In the genomic region with DNA sequence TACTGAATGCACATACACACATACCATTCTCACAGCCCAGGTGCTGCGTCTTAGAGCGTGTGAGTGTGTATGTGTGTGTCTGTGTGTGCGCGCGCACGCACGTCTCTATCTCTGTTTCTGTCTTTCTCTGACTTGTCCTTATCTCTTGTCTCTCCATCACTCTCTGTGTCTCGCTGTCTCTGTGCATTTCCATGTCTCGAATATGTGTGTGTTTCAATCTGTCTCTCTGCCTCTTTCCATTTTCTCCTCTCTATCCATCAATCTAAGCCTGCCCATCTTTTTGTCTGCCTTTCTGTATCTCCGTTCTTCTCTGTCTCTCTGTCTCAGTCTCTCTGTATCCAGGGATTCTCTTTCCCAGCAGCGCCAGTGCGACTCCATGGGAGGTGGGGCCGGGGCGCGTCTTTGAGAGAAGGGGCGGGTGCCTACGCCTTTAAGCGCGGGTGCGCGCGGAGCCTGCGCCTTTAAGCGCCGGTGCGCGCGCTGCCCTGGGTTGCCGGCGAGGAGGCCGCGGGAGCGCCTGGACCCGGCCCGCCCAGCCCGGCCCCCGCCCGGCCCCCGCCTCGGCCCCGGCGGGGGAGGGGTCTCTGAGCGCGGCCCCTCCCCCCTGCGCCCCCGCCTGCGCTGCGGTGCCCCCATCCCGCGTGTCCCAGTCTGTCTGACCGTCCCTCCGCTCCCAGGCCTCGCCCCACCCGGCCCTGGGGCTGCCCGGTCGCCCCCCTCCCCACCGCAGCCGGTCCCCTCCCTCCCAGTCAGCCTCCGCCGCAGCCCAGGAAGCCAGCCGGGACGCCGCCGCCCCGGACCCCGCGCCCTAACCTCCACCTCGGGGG, we compare ENCODE assay signal across 1 cellular context.
TF ChIP-seq lines count a peak whose summit lies in the region.

LRFN3 (plus strand) TSS at position 464 of the 827 bp plus-strand sequence. CDS start 3,052 bp downstream, outside the sequence.

TF ChIP-seq in HepG2, 621 proteins besides CTCF, POLR2A, EP300 and RAD21 (continued from another document and continues in another):
- TF ChIP-seq MNT (IDR thresholded peaks at IDR 0.05), result no peak
- TF ChIP-seq ZNF136 (CRISPR knock-in tag; IDR thresholded peaks at IDR 0.05; ENCODE audit: low read depth), result no peak
- TF ChIP-seq ZKSCAN1 (IDR thresholded peaks at IDR 0.05; ENCODE audit: low read length), result no peak
- no peak for TF ChIP-seq KLF9 (CRISPR knock-in tag; IDR thresholded peaks at IDR 0.05; ENCODE audit: low read depth)
- no peak for TF ChIP-seq DR1 (CRISPR knock-in tag; IDR thresholded peaks at IDR 0.05)
- no peak for TF ChIP-seq HDAC6 (IDR thresholded peaks at IDR 0.05; ENCODE audit: low read depth, low read length)
- no peak for TF ChIP-seq ZSCAN29 (CRISPR knock-in tag; conservative IDR thresholded peaks at IDR 0.05)
- no peak for TF ChIP-seq ZNF879 (CRISPR knock-in tag; IDR thresholded peaks at IDR 0.05)
- no peak for TF ChIP-seq ZNF354B (CRISPR knock-in tag; IDR thresholded peaks at IDR 0.05)
- TF ChIP-seq ZMYM2 (CRISPR knock-in tag; IDR thresholded peaks at IDR 0.05), result peak; percentile 46; the same call in 1 of the 2 replicates
- TF ChIP-seq ZMYM3 (CRISPR knock-in tag; IDR thresholded peaks at IDR 0.05), result peak; percentile 52; the same call in 1 of the 2 replicates
- TF ChIP-seq, protein P1, sequence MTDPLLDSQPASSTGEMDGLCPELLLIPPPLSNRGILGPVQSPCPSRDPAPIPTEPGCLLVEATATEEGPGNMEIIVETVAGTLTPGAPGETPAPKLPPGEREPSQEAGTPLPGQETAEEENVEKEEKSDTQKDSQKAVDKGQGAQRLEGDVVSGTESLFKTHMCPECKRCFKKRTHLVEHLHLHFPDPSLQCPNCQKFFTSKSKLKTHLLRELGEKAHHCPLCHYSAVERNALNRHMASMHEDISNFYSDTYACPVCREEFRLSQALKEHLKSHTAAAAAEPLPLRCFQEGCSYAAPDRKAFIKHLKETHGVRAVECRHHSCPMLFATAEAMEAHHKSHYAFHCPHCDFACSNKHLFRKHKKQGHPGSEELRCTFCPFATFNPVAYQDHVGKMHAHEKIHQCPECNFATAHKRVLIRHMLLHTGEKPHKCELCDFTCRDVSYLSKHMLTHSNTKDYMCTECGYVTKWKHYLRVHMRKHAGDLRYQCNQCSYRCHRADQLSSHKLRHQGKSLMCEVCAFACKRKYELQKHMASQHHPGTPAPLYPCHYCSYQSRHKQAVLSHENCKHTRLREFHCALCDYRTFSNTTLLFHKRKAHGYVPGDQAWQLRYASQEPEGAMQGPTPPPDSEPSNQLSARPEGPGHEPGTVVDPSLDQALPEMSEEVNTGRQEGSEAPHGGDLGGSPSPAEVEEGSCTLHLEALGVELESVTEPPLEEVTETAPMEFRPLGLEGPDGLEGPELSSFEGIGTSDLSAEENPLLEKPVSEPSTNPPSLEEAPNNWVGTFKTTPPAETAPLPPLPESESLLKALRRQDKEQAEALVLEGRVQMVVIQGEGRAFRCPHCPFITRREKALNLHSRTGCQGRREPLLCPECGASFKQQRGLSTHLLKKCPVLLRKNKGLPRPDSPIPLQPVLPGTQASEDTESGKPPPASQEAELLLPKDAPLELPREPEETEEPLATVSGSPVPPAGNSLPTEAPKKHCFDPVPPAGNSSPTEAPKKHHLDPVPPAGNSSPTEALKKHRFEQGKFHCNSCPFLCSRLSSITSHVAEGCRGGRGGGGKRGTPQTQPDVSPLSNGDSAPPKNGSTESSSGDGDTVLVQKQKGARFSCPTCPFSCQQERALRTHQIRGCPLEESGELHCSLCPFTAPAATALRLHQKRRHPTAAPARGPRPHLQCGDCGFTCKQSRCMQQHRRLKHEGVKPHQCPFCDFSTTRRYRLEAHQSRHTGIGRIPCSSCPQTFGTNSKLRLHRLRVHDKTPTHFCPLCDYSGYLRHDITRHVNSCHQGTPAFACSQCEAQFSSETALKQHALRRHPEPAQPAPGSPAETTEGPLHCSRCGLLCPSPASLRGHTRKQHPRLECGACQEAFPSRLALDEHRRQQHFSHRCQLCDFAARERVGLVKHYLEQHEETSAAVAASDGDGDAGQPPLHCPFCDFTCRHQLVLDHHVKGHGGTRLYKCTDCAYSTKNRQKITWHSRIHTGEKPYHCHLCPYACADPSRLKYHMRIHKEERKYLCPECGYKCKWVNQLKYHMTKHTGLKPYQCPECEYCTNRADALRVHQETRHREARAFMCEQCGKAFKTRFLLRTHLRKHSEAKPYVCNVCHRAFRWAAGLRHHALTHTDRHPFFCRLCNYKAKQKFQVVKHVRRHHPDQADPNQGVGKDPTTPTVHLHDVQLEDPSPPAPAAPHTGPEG (CRISPR knock-in tag; IDR thresholded peaks at IDR 0.05), result no peak
- no peak for TF ChIP-seq BATF2 (CRISPR knock-in tag; IDR thresholded peaks at IDR 0.05)
- TF ChIP-seq, protein P2, sequence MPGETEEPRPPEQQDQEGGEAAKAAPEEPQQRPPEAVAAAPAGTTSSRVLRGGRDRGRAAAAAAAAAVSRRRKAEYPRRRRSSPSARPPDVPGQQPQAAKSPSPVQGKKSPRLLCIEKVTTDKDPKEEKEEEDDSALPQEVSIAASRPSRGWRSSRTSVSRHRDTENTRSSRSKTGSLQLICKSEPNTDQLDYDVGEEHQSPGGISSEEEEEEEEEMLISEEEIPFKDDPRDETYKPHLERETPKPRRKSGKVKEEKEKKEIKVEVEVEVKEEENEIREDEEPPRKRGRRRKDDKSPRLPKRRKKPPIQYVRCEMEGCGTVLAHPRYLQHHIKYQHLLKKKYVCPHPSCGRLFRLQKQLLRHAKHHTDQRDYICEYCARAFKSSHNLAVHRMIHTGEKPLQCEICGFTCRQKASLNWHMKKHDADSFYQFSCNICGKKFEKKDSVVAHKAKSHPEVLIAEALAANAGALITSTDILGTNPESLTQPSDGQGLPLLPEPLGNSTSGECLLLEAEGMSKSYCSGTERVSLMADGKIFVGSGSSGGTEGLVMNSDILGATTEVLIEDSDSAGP (CRISPR knock-in tag; IDR thresholded peaks at IDR 0.05; ENCODE audit: borderline replicate concordance), result peak; percentile 99
- no peak for TF ChIP-seq AKAP8 (CRISPR knock-in tag; IDR thresholded peaks at IDR 0.05)
- no peak for TF ChIP-seq ISX (CRISPR knock-in tag; conservative IDR thresholded peaks at IDR 0.05)
- TF ChIP-seq, protein P3, sequence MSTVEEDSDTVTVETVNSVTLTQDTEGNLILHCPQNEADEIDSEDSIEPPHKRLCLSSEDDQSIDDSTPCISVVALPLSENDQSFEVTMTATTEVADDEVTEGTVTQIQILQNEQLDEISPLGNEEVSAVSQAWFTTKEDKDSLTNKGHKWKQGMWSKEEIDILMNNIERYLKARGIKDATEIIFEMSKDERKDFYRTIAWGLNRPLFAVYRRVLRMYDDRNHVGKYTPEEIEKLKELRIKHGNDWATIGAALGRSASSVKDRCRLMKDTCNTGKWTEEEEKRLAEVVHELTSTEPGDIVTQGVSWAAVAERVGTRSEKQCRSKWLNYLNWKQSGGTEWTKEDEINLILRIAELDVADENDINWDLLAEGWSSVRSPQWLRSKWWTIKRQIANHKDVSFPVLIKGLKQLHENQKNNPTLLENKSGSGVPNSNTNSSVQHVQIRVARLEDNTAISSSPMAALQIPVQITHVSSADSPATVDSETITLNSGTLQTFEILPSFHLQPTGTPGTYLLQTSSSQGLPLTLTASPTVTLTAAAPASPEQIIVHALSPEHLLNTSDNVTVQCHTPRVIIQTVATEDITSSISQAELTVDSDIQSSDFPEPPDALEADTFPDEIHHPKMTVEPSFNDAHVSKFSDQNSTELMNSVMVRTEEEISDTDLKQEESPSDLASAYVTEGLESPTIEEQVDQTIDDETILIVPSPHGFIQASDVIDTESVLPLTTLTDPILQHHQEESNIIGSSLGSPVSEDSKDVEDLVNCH (CRISPR knock-in tag; IDR thresholded peaks at IDR 0.05), result no peak
- TF ChIP-seq ZNF160 (CRISPR knock-in tag; IDR thresholded peaks at IDR 0.05), result no peak
- TF ChIP-seq NR2F2 (IDR thresholded peaks at IDR 0.05; ENCODE audit: borderline replicate concordance, low read depth), result no peak
- TF ChIP-seq, protein P4, sequence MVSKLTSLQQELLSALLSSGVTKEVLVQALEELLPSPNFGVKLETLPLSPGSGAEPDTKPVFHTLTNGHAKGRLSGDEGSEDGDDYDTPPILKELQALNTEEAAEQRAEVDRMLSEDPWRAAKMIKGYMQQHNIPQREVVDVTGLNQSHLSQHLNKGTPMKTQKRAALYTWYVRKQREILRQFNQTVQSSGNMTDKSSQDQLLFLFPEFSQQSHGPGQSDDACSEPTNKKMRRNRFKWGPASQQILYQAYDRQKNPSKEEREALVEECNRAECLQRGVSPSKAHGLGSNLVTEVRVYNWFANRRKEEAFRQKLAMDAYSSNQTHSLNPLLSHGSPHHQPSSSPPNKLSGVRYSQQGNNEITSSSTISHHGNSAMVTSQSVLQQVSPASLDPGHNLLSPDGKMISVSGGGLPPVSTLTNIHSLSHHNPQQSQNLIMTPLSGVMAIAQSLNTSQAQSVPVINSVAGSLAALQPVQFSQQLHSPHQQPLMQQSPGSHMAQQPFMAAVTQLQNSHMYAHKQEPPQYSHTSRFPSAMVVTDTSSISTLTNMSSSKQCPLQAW (CRISPR knock-in tag; IDR thresholded peaks at IDR 0.05), result no peak
- TF ChIP-seq ZFY (CRISPR knock-in tag; IDR thresholded peaks at IDR 0.05), result peak; percentile 50; the same call in 1 of the 2 replicates
- TF ChIP-seq TEAD3 (CRISPR knock-in tag; optimal IDR thresholded peaks at IDR 0.05; ENCODE audit: borderline replicate concordance), result peak; percentile 24
- TF ChIP-seq ZNF687 (CRISPR knock-in tag; IDR thresholded peaks at IDR 0.05), result peak; percentile 10; the same call in 1 of the 2 replicates
- no peak for TF ChIP-seq ETS1 (CRISPR knock-in tag; IDR thresholded peaks at IDR 0.05)
- TF ChIP-seq FUBP1 (CRISPR knock-in tag; IDR thresholded peaks at IDR 0.05; ENCODE audit: borderline replicate concordance), result no peak; the same call in 1 of the 2 replicates
- TF ChIP-seq PCBP1 (IDR thresholded peaks at IDR 0.05; ENCODE audit: borderline replicate concordance, low read depth, low read length), result no peak
- TF ChIP-seq ATRX (CRISPR knock-in tag; IDR thresholded peaks at IDR 0.05; ENCODE audit: borderline replicate concordance), result no peak
- TF ChIP-seq MED1 (CRISPR knock-in tag; IDR thresholded peaks at IDR 0.05), result no peak
- no peak for TF ChIP-seq RELA (CRISPR knock-in tag; IDR thresholded peaks at IDR 0.05)
- TF ChIP-seq ZNF296 (CRISPR knock-in tag; conservative IDR thresholded peaks at IDR 0.05), result no peak
- TF ChIP-seq KMT2B (CRISPR knock-in tag; IDR thresholded peaks at IDR 0.05), result peak; percentile 31; the same call in 1 of the 2 replicates
- no peak for TF ChIP-seq ZNF30 (CRISPR knock-in tag; IDR thresholded peaks at IDR 0.05)
